In the genomic region with DNA sequence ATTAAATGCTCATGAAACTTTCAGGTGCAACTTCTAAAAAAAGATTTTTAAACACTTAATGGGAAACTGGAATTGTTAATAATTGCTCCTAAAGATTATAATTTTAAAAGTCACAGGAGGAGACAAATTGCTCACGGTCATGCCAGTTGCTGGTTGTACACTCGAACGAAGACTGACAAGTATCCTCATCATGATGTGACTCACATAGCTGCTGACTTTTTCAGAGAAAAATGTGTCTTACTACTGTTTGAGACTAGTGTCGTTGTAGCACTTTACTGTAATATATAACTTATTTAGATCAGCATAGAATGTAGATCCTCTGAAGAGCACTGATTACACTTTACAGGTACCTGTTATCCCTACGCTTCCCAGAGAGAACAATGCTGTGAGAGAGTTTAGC, we compare ENCODE assay signal across 1 cellular context.
TF ChIP-seq lines count a peak whose summit lies in the region.

No MANE protein-coding gene starts in this region.

TF ChIP-seq in GM12878, 131 proteins besides CTCF, POLR2A, EP300 and RAD21 (continued from another document):
- TF ChIP-seq, protein P1, sequence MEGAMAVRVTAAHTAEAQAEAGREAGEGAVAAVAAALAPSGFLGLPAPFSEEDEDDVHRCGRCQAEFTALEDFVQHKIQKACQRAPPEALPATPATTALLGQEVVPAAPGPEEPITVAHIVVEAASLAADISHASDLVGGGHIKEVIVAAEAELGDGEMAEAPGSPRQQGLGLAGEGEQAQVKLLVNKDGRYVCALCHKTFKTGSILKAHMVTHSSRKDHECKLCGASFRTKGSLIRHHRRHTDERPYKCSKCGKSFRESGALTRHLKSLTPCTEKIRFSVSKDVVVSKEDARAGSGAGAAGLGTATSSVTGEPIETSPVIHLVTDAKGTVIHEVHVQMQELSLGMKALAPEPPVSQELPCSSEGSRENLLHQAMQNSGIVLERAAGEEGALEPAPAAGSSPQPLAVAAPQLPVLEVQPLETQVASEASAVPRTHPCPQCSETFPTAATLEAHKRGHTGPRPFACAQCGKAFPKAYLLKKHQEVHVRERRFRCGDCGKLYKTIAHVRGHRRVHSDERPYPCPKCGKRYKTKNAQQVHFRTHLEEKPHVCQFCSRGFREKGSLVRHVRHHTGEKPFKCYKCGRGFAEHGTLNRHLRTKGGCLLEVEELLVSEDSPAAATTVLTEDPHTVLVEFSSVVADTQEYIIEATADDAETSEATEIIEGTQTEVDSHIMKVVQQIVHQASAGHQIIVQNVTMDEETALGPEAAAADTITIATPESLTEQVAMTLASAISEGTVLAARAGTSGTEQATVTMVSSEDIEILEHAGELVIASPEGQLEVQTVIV (IDR thresholded peaks at IDR 0.05; ENCODE audit: borderline replicate concordance, partially characterized antibody) = no peak
- TF ChIP-seq, protein P2, sequence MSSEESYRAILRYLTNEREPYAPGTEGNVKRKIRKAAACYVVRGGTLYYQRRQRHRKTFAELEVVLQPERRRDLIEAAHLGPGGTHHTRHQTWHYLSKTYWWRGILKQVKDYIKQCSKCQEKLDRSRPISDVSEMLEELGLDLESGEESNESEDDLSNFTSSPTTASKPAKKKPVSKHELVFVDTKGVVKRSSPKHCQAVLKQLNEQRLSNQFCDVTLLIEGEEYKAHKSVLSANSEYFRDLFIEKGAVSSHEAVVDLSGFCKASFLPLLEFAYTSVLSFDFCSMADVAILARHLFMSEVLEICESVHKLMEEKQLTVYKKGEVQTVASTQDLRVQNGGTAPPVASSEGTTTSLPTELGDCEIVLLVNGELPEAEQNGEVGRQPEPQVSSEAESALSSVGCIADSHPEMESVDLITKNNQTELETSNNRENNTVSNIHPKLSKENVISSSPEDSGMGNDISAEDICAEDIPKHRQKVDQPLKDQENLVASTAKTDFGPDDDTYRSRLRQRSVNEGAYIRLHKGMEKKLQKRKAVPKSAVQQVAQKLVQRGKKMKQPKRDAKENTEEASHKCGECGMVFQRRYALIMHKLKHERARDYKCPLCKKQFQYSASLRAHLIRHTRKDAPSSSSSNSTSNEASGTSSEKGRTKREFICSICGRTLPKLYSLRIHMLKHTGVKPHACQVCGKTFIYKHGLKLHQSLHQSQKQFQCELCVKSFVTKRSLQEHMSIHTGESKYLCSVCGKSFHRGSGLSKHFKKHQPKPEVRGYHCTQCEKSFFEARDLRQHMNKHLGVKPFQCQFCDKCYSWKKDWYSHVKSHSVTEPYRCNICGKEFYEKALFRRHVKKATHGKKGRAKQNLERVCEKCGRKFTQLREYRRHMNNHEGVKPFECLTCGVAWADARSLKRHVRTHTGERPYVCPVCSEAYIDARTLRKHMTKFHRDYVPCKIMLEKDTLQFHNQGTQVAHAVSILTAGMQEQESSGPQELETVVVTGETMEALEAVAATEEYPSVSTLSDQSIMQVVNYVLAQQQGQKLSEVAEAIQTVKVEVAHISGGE (CRISPR knock-in tag; IDR thresholded peaks at IDR 0.05) = no peak
- TF ChIP-seq SPI1 (IDR thresholded peaks at IDR 0.05; ENCODE audit: borderline replicate concordance, insufficient read depth, low read depth, low read length) (no peak), EGR1 (IDR thresholded peaks at IDR 0.05; ENCODE audit: borderline replicate concordance in 1 of 2, low read depth in 2 of 2, low read length in 2 of 2) (no peak), DPF2 (IDR thresholded peaks at IDR 0.05) (no peak), SUPT20H (IDR thresholded peaks at IDR 0.05; ENCODE audit: borderline replicate concordance, control insufficient read depth, low read depth, low read length) (no peak), NR2C1 (IDR thresholded peaks at IDR 0.05) (no peak), MYC (IDR thresholded peaks at IDR 0.05; ENCODE audit: insufficient read depth, insufficient read length, insufficient replicate concordance, low read length, severe bottlenecking) (no peak)
